Comparison of ENCODE assay signal across 22 cellular contexts in the genomic region with DNA sequence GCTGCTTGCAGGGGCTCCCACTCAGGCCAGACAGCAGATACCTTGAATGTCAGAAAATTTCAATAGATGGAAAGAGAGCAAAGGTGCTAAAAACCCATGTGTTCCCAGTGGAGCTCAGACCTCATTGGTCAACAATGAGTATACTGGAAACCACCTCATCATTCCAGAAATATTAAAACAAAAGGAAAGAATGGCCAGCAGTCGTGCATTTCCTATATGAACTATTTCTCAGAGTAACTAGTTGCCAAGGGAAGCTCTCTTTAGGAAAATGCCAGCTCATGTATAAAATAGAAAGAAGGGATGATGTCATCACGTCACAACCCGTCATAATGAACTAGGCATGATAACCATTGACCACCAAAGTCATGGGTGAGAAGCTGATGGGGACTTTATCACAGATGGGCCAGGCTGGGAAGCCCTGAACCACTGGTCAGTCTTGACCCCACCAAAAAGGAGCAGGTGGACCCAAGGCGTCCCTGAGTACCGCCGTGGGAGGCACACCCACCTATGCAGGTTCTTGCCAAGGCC. TPM values are rescaled to one million over a fixed set of nuclear protein-coding genes. Genes with fewer than 3 reads are reported as not detected.
DNase-seq lines count a peak whose midpoint lies in the region; ATAC-seq, FAIRE-seq and TF ChIP-seq lines count a peak whose summit lies in the region.
"Had no signal": no experiment of that assay in that cellular context is flagged by ENCODE, and none has a peak within 500 bp of the region (broad histone marks: within the 10 kb centered on the region; RNA-seq: fewer than 3 reads in every experiment).

No MANE protein-coding gene starts in this region.

- H3K27me3 ChIP-seq in HepG2 (ENCODE audit: control insufficient read depth in 1 of 2, insufficient read depth in 2 of 2, low read length in 2 of 2) (peaks cover 12 to 81% of the 10 kb centered on the region in 2 experiments; a peak in 4 of 5 replicates), right lobe of liver (no peaks in the 10 kb centered on the region), thyroid gland (no peaks in the 10 kb centered on the region)
- H3K27me3 ChIP-seq: vagina had no signal

- peaks cover 21% of the 10 kb centered on the region for H3K4me1 Mint-ChIP-seq in activated CD8-positive, alpha-beta T cell treated with anti-CD3 and anti-CD28 coated beads for 36 hours (ENCODE audit: low read depth)
- H3K4me1 Mint-ChIP-seq: neural crest cell, WTC11 had no signal

- peak overlapping the region; percentile 91 for H3K27ac Mint-ChIP-seq in activated CD8-positive, alpha-beta T cell treated with anti-CD3 and anti-CD28 coated beads for 36 hours
- H3K27ac Mint-ChIP-seq: CD14-positive monocyte, progenitor cell of endocrine pancreas, WTC11 had no signal

- H3K4me2 ChIP-seq in HepG2 (ENCODE audit: low read depth, low read length): no peak overlapping the region

- H3K9me3 Mint-ChIP-seq in activated CD8-positive, alpha-beta T cell treated with anti-CD3 and anti-CD28 coated beads for 36 hours: peaks cover 18% of the 10 kb centered on the region

- no TSS peak for BruUV-seq in HepG2 (replicated peaks; lab: Mats Ljungman, UMichigan)

- H3K4me3 Mint-ChIP-seq in activated CD8-positive, alpha-beta T cell treated with anti-CD3 and anti-CD28 coated beads for 36 hours: no peak overlapping the region
- H3K4me3 Mint-ChIP-seq: CD14-positive monocyte, neural crest cell, WTC11 had no signal

- 50% methylated on average over 6 of the region's 6 CpGs for WGBS in HepG2 (ENCODE audit: low lambda C conversion rate)
- 35% methylated on average over 3 of the region's 6 CpGs for WGBS in right lobe of liver (ENCODE audit: insufficient coverage, low coverage, low lambda C conversion rate, missing lambda C conversion rate)
- 77 to 82% methylated on average over 6 of the region's 6 CpGs for WGBS in thyroid gland, 2 donors

- H3K36me3 Mint-ChIP-seq in activated CD8-positive, alpha-beta T cell treated with anti-CD3 and anti-CD28 coated beads for 36 hours (ENCODE audit: low read depth): peaks cover 6% of the 10 kb centered on the region
- H3K36me3 Mint-ChIP-seq: CD14-positive monocyte, WTC11 had no signal

- TF ChIP-seq POLR2A in HepG2 (IDR thresholded peaks at IDR 0.05; ENCODE audit: insufficient read depth in 1 of 2, low read depth in 2 of 2, low read length in 2 of 2) (no peak), right lobe of liver (IDR thresholded peaks at IDR 0.05) (no peak), thyroid gland (IDR thresholded peaks at IDR 0.05) (no peak)

- no peak overlapping the region for H3K27ac ChIP-seq in HepG2 (ENCODE audit: extremely low read length, insufficient read depth, low read length)
- no peak overlapping the region for H3K27ac ChIP-seq in right lobe of liver
- no peak overlapping the region for H3K27ac ChIP-seq in thyroid gland
- H3K27ac ChIP-seq: vagina had no signal

- ATAC-seq in HepG2 (no peak), right lobe of liver (no peak)
- ATAC-seq in activated CD8-positive, alpha-beta T cell treated with anti-CD3 and anti-CD28 coated beads for 36 hours: no peak
- ATAC-seq: SK-N-SH treated with all-trans-retinoic acid at 6 μM for 48 hours, WTC11 had no signal

- no peaks in the 10 kb centered on the region for H3K79me2 ChIP-seq in HepG2 (ENCODE audit: insufficient read depth, low read length)

- DNase-seq in HepG2 (ENCODE audit: low spot score) (no peak), right lobe of liver (no peak), dermis microvascular lymphatic vessel endothelial cell (ENCODE audit: low read depth in 2 of 2) (peak; percentile 63 to 87), thyroid gland (no peak), NCI-H1436 treated with DMSO at 0.1 percent for 48 hours (lab: John Stamatoyannopoulos, UW) (no peak), DMS153 (lab: John Stamatoyannopoulos, UW) (no peak)
- DNase-seq in activated CD8-positive, alpha-beta T cell treated with anti-CD3 and anti-CD28 coated beads for 36 hours: peak; percentile 24
- DNase-seq: activated gamma-delta T cell treated with Interleukin-2 at 50 U/mL for 16 hours, NCI-H1092, NCI-H1930, NCI-H2227 treated with DMSO at 0.1 percent for 48 hours, T-helper 9 cell had no signal

- no peaks in the 10 kb centered on the region for H4K20me1 ChIP-seq in HepG2 (ENCODE audit: insufficient read depth, low read length)

- TF ChIP-seq CTCF in HepG2 (CRISPR knock-in tag; IDR thresholded peaks at IDR 0.05) (no peak), right lobe of liver (IDR thresholded peaks at IDR 0.05) (no peak), thyroid gland (IDR thresholded peaks at IDR 0.05) (no peak)
- no peak for TF ChIP-seq CTCF in activated CD8-positive, alpha-beta T cell treated with anti-CD3 and anti-CD28 coated beads for 36 hours (IDR thresholded peaks at IDR 0.05)

- H3K4me3 ChIP-seq in HepG2 (replicated peaks in 1 of 3; ENCODE audit: insufficient read depth in 1 of 3, low read depth in 2 of 3, low read length in 3 of 3) (no peak overlapping the region), right lobe of liver (no peak overlapping the region), thyroid gland (replicated peaks in 1 of 3) (no peak overlapping the region)
- H3K4me3 ChIP-seq: vagina had no signal

- H3K36me3 ChIP-seq in HepG2 (replicated peaks in 1 of 2; ENCODE audit: control insufficient read depth in 1 of 2, insufficient read depth in 2 of 2, low read length in 2 of 2) (no peaks in the 10 kb centered on the region), right lobe of liver (no peaks in the 10 kb centered on the region), thyroid gland (no peaks in the 10 kb centered on the region)
- H3K36me3 ChIP-seq: vagina had no signal

- H3K4me1 ChIP-seq in HepG2 (ENCODE audit: insufficient read depth, low read length): no peaks in the 10 kb centered on the region
- no peaks in the 10 kb centered on the region for H3K4me1 ChIP-seq in right lobe of liver
- H3K4me1 ChIP-seq in thyroid gland: no peaks in the 10 kb centered on the region
- H3K4me1 ChIP-seq: vagina had no signal

- POLR2A ChIA-PET in HepG2 (lab: Yijun Ruan, JAX): no interaction called here
- POLR2A ChIA-PET in activated CD8-positive, alpha-beta T cell treated with anti-CD3 and anti-CD28 coated beads for 36 hours (lab: Charles Lee): interaction anchor here (1.0 kb wide), 1 partner anchor 159 kb away, joined by 5 read pairs; no protein-coding TSS in a partner anchor

- intact Hi-C loops in HepG2 (cut with micrococcal nuclease; ENCODE audit: unreplicated experiment): no loop called here
- intact Hi-C loops in right lobe of liver (cut with DNase I): no loop called here
- intact Hi-C loops in activated CD8-positive, alpha-beta T cell treated with anti-CD3 and anti-CD28 coated beads for 36 hours (cut with micrococcal nuclease): no loop called here
- intact Hi-C loops in thyroid gland (cut with DNase I): no loop called here

- no peak overlapping the region for H2AFZ ChIP-seq in HepG2 (ENCODE audit: low read length)

- TF ChIP-seq EP300 in HepG2 (IDR thresholded peaks at IDR 0.05; ENCODE audit: low read depth in 2 of 2, low read length in 2 of 2): no peak
- TF ChIP-seq EP300 in HepG2 (CRISPR knock-in tag; IDR thresholded peaks at IDR 0.05; ENCODE audit: borderline replicate concordance): no peak

- FAIRE-seq in HepG2 (lab: Jason Lieb, UNC): no peak
- FAIRE-seq: frontal cortex, islet of Langerhans had no signal

- H3K9me3 ChIP-seq in HepG2 (ENCODE audit: low read length): no peaks in the 10 kb centered on the region
- H3K9me3 ChIP-seq in right lobe of liver: no peaks in the 10 kb centered on the region
- no peaks in the 10 kb centered on the region for H3K9me3 ChIP-seq in thyroid gland
- H3K9me3 ChIP-seq: vagina had no signal

- H3K27me3 Mint-ChIP-seq in activated CD8-positive, alpha-beta T cell treated with anti-CD3 and anti-CD28 coated beads for 36 hours: peaks cover 8% of the 10 kb centered on the region

- CTCF ChIA-PET in HepG2 (lab: Yijun Ruan, JAX; ENCODE audit: low intra/inter-chr PET ratio, low total read pairs): no interaction called here
- CTCF ChIA-PET in activated CD8-positive, alpha-beta T cell treated with anti-CD3 and anti-CD28 coated beads for 36 hours (lab: Charles Lee): interaction anchor here (0.6 to 3.6 kb wide), 5 partner anchors 22 to 273 kb away, joined by 3 to 21 read pairs (median 3); no protein-coding TSS in a partner anchor

- no peak overlapping the region for H3K9ac ChIP-seq in HepG2 (ENCODE audit: insufficient read depth, low read depth, low read length)

- in situ Hi-C loops in HepG2 (cut with HindIII; ENCODE audit: extremely low pct_ligation_motif_present, low pct_unique_long_range_greater_than_20kb): no loop called here

- no peak for TF ChIP-seq RAD21 in HepG2 (CRISPR knock-in tag; IDR thresholded peaks at IDR 0.05)

RNA-seq across cellular contexts. Expression of a gene that starts 17.5 kb away (rescaled TPM):
- not detected in 2 replicates for total RNA-seq in HepG2 (2016; rRNA removed; fragmentation: Illumina TruSeq; extraction: Trizol)
- not detected in 2 replicates for total RNA-seq in HepG2 (2016; cell fraction: cytosol; rRNA removed; fragmentation: Illumina TruSeq; extraction: Trizol; ENCODE audit: low read depth)
- total RNA-seq in HepG2 (2016; cell fraction: insoluble cytoplasmic fraction; rRNA removed; fragmentation: Illumina TruSeq; extraction: Trizol): not detected in 2 replicates
- not detected in 2 replicates for total RNA-seq in HepG2 (2016; cell fraction: membrane; rRNA removed; fragmentation: Illumina TruSeq; extraction: Trizol)
- total RNA-seq in HepG2 (2016; cell fraction: nucleus; rRNA removed; fragmentation: Illumina TruSeq; extraction: Trizol): not detected in 2 replicates
- polyA plus RNA-seq in HepG2 (2011; rRNA removed): not detected in 2 replicates
- not detected in 2 replicates for polyA plus RNA-seq in HepG2 (2011; cell fraction: cytosol; rRNA removed)
- polyA plus RNA-seq in HepG2 (2011; cell fraction: nucleus; rRNA removed): not detected in 2 replicates
- polyA plus RNA-seq in HepG2 (2012): not detected in 2 replicates
- polyA plus RNA-seq in HepG2 (2016; cell fraction: cytosol; fragmentation: Illumina TruSeq; extraction: Trizol; ENCODE audit: low read depth): not detected in 2 replicates
- polyA plus RNA-seq in HepG2 (2016; cell fraction: insoluble cytoplasmic fraction; fragmentation: Illumina TruSeq; extraction: Trizol; ENCODE audit: low read depth): not detected in 2 replicates
- polyA plus RNA-seq in HepG2 (2016; cell fraction: membrane; fragmentation: Illumina TruSeq; extraction: Trizol; ENCODE audit: low read depth): not detected in 2 replicates
- not detected in 2 replicates for polyA plus RNA-seq in HepG2 (2016; cell fraction: nucleus; fragmentation: Illumina TruSeq; extraction: Trizol; ENCODE audit: insufficient read depth, low read depth)
- polyA minus RNA-seq in HepG2 (2011; rRNA and poly(A)+ RNA removed; ENCODE audit: low replicate concordance): not detected in 2 replicates
- not detected in 2 replicates for polyA minus RNA-seq in HepG2 (2011; cell fraction: cytosol; rRNA and poly(A)+ RNA removed)
- not detected in 2 replicates for polyA minus RNA-seq in HepG2 (2011; cell fraction: nucleus; rRNA and poly(A)+ RNA removed)
- not detected for total RNA-seq in right lobe of liver
- total RNA-seq in activated CD8-positive, alpha-beta T cell treated with anti-CD3 and anti-CD28 coated beads for 36 hours: not detected
- total RNA-seq in dermis microvascular lymphatic vessel endothelial cell: not detected in 2 replicates
- not detected for total RNA-seq in thyroid gland
- total RNA-seq: frontal cortex, liver, neural crest cell, progenitor cell of endocrine pancreas, temporal lobe, vagina, WTC11 had no signal
- polyA plus RNA-seq: CD14-positive monocyte, liver had no signal

RNA-seq across cellular contexts. Expression of a gene that starts 43.8 kb away (rescaled TPM):
- total RNA-seq in HepG2 (2016; rRNA removed; fragmentation: Illumina TruSeq; extraction: Trizol): 4.7 and 6.2 TPM in 2 replicates
- total RNA-seq in HepG2 (2016; cell fraction: cytosol; rRNA removed; fragmentation: Illumina TruSeq; extraction: Trizol; ENCODE audit: low read depth): 1.6 and 1.7 TPM in 2 replicates
- total RNA-seq in HepG2 (2016; cell fraction: insoluble cytoplasmic fraction; rRNA removed; fragmentation: Illumina TruSeq; extraction: Trizol): 3.4 and 6.3 TPM in 2 replicates
- total RNA-seq in HepG2 (2016; cell fraction: membrane; rRNA removed; fragmentation: Illumina TruSeq; extraction: Trizol): 4.7 and 5.3 TPM in 2 replicates
- 5.3 and 7.2 TPM in 2 replicates for total RNA-seq in HepG2 (2016; cell fraction: nucleus; rRNA removed; fragmentation: Illumina TruSeq; extraction: Trizol)
- 3.4 and 3.5 TPM in 2 replicates for polyA plus RNA-seq in HepG2 (2011; rRNA removed)
- polyA plus RNA-seq in HepG2 (2011; cell fraction: cytosol; rRNA removed): 2.0 and 3.5 TPM in 2 replicates
- 9.7 and 17.3 TPM in 2 replicates for polyA plus RNA-seq in HepG2 (2011; cell fraction: nucleus; rRNA removed)
- 2.2 and 2.3 TPM in 2 replicates for polyA plus RNA-seq in HepG2 (2012)
- polyA plus RNA-seq in HepG2 (2016; cell fraction: cytosol; fragmentation: Illumina TruSeq; extraction: Trizol; ENCODE audit: low read depth): 1.4 and 2.2 TPM in 2 replicates
- polyA plus RNA-seq in HepG2 (2016; cell fraction: insoluble cytoplasmic fraction; fragmentation: Illumina TruSeq; extraction: Trizol; ENCODE audit: low read depth): 9.5 and 11.1 TPM in 2 replicates
- 4.3 and 4.5 TPM in 2 replicates for polyA plus RNA-seq in HepG2 (2016; cell fraction: membrane; fragmentation: Illumina TruSeq; extraction: Trizol; ENCODE audit: low read depth)
- polyA plus RNA-seq in HepG2 (2016; cell fraction: nucleus; fragmentation: Illumina TruSeq; extraction: Trizol; ENCODE audit: insufficient read depth, low read depth): 16.4 and 19.9 TPM in 2 replicates
- polyA minus RNA-seq in HepG2 (2011; rRNA and poly(A)+ RNA removed; ENCODE audit: low replicate concordance): 4.7 and 24.9 TPM in 2 replicates
- polyA minus RNA-seq in HepG2 (2011; cell fraction: cytosol; rRNA and poly(A)+ RNA removed): 3.4 and 3.9 TPM in 2 replicates
- polyA minus RNA-seq in HepG2 (2011; cell fraction: nucleus; rRNA and poly(A)+ RNA removed): 1.2 and 5.0 TPM in 2 replicates
- total RNA-seq in right lobe of liver: 1 to 10 TPM in 2 of 6 experiments, under 1 TPM in 4; 0.60 to 1.3 (median 0.76) TPM
- total RNA-seq in activated CD8-positive, alpha-beta T cell treated with anti-CD3 and anti-CD28 coated beads for 36 hours: not detected
- 6.7 and 14.7 TPM in 2 replicates for total RNA-seq in dermis microvascular lymphatic vessel endothelial cell
- total RNA-seq in thyroid gland: 10 to 100 TPM in 2 of 4 donors, 1 to 10 TPM in 2; 7.1 to 19.5 (median 9.7) TPM

Comparison
In these comparisons a context has a peak if more than half of its experiments do, and no peak if none do; other contexts are left out.
1. DNase-seq: peak in activated CD8-positive, alpha-beta T cell treated with anti-CD3 and anti-CD28 coated beads for 36 hours (single experiment) and dermis microvascular lymphatic vessel endothelial cell (2 of 2); none in HepG2 (single experiment), right lobe of liver (0 of 3), thyroid gland (0 of 2), NCI-H1436 treated with DMSO at 0.1 percent for 48 hours (single experiment) and DMS153 (single experiment).